In the genomic region with DNA sequence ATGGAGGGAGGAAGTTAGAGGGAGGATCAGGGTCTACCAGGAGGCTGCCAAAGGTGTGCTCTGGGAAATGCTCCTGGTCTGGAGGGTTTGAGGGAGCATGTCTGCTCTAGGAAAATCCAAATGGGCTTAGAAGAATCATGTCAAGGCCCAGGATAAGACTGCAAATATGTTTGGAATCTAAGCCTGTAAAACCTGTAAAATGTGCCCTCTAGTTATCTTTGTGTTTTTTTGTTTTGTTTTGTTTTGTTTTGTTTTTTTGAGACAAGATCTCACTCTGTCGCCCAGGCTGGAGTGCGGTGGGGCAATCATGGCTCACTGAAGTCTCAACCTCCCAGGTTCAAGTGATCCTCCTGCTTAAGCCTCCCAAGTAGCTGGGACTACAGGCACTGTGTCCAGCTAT, we compare ENCODE assay signal across 1 cellular context.
TF ChIP-seq lines count a peak whose summit lies in the region.

No MANE protein-coding gene starts in this region.

TF ChIP-seq in H1, 55 proteins besides CTCF, POLR2A, EP300 and RAD21:
- TF ChIP-seq SIN3A (conservative IDR thresholded peaks at IDR 0.05 in 1 of 2, IDR thresholded peaks at IDR 0.05 in 1 of 2; ENCODE audit: low read depth in 1 of 2, low read length in 2 of 2) = no peak
- no peak for TF ChIP-seq RXRA (IDR thresholded peaks at IDR 0.05; ENCODE audit: insufficient read depth, low read depth, low read length)
- no peak for TF ChIP-seq JUND (IDR thresholded peaks at IDR 0.05; ENCODE audit: low read length)
- no peak for TF ChIP-seq SP2 (IDR thresholded peaks at IDR 0.05; ENCODE audit: low read length)
- TF ChIP-seq ATF2 (IDR thresholded peaks at IDR 0.05; ENCODE audit: low read length) = no peak
- no peak for TF ChIP-seq CBX8 (IDR thresholded peaks at IDR 0.05; ENCODE audit: borderline replicate concordance, low read depth, low read length)
- no peak for TF ChIP-seq GABPA (IDR thresholded peaks at IDR 0.05; ENCODE audit: borderline replicate concordance, insufficient read depth, low read length)
- TF ChIP-seq BACH1 (IDR thresholded peaks at IDR 0.05; ENCODE audit: low read length) = no peak
- TF ChIP-seq SIRT6 (IDR thresholded peaks at IDR 0.05; ENCODE audit: low read length) = no peak
- no peak for TF ChIP-seq SP1 (IDR thresholded peaks at IDR 0.05; ENCODE audit: low read depth, low read length)
TF ChIP-seq in H1: peak in this region for 0.
